Comparison of ENCODE assay signal across 20 cellular contexts in the genomic region with DNA sequence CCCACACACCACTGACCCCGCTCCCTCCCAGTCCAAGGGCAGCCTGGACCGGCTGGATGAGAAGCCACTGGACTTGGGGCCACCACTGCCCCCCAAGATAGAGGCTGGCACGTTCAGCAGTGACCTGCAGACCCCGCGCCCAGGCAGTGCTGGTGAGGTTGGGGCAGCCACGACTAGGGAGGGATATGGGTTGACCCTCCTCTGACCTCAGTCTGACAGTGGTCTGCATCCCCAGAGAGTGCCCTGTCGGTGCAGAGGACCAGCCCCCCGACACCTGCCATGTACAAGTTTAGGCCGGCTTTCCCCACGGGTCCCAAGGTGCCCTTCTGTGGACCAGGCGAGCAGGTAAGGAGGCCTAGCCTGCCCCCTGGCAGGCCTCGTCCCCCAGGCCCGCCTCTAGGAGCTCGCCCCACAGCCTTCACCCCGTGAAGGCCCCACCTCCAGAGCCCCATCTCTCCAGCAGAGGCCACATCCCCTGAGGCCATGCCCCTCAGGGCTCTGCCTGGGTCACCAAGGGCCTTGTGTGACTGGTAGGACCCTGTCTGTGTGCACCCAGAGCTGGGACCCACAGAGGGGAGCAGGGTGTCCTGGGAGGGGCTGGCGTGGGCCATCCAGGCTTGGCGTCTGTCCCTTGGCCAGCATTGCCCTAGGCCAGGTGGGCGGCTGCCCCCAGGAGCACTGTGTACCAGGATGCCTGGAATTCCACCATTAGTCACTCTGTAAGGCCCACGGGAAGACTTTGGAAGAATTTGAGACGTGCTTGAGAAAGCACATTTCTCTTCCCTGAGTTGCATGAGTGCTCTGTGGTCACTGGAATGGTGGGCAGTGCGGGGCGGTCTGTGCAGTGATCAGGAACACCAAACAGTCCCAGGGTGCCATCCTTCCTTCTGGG. TPM values are rescaled to one million over a fixed set of nuclear protein-coding genes. Genes with fewer than 3 reads are reported as not detected.
DNase-seq lines count a peak whose midpoint lies in the region; ATAC-seq and TF ChIP-seq lines count a peak whose summit lies in the region.
"Had no signal": no experiment of that assay in that cellular context is flagged by ENCODE, and none has a peak within 500 bp of the region (broad histone marks: within the 10 kb centered on the region; RNA-seq: fewer than 3 reads in every experiment).

No MANE protein-coding gene starts in this region.

- 80 to 83% methylated on average over 1 to 7 of the region's 22 CpGs for WGBS in esophagus squamous epithelium, 2 donors

- TF ChIP-seq CTCF in brain microvascular endothelial cell (IDR thresholded peaks at IDR 0.05; ENCODE audit: low read depth, low read length, missing control alignments) (no peak), esophagus squamous epithelium (IDR thresholded peaks at IDR 0.05) (no peak)

- DNase-seq in AG08396 (ENCODE audit: low spot score) (peak; percentile 82), HS-5 (ENCODE audit: low read depth) (peak; percentile 55), brain microvascular endothelial cell (peak; percentile 48), myocyte (ENCODE audit: low read depth) (peak; percentile 61), NCI-H1092 (lab: John Stamatoyannopoulos, UW) (no peak), NCI-H187 treated with DMSO at 0.1 percent for 48 hours (lab: John Stamatoyannopoulos, UW) (no peak), esophagus squamous epithelium (lab: John Stamatoyannopoulos, UW) (no peak)
- DNase-seq: activated CD4-positive, alpha-beta T cell treated with anti-CD3 and anti-CD28 coated beads for 36 hours; activated naive CD8-positive, alpha-beta T cell treated with anti-CD3 and anti-CD28 coated beads, Interleukin-2, amount 10 ng/mL, durations not matched to agents 7 days and 5 days; CD4-positive, CD25-positive, alpha-beta regulatory T cell; foreskin melanocyte; immature natural killer cell; NCI-H1105; NCI-H524; psoas muscle; T-helper 1 cell; upper lobe of right lung had no signal

- H3K27ac ChIP-seq in brain microvascular endothelial cell (peak overlapping the region; percentile 13), esophagus squamous epithelium (no peak overlapping the region)
- H3K27ac ChIP-seq: coronary artery, psoas muscle, upper lobe of right lung had no signal

- intact Hi-C loops in esophagus squamous epithelium (cut with DNase I) = no loop called here

- no peak for TF ChIP-seq POLR2A in esophagus squamous epithelium (IDR thresholded peaks at IDR 0.05)

- no peak for ATAC-seq in GM21515 (IDR thresholded peaks at IDR 0.05; ENCODE audit: unreplicated experiment)
- ATAC-seq: activated CD4-positive, alpha-beta T cell treated with anti-CD3 and anti-CD28 coated beads for 36 hours; psoas muscle; upper lobe of right lung had no signal

- no peaks in the 10 kb centered on the region for H3K9me3 ChIP-seq in esophagus squamous epithelium
- H3K9me3 ChIP-seq: psoas muscle, upper lobe of right lung had no signal

- H3K4me3 ChIP-seq in brain microvascular endothelial cell (ENCODE audit: low read depth, low read length) (no peak overlapping the region), esophagus squamous epithelium (no peak overlapping the region)
- H3K4me3 ChIP-seq: coronary artery, psoas muscle, upper lobe of right lung had no signal

- in situ Hi-C loops in brain microvascular endothelial cell (cut with HindIII; ENCODE audit: low pct_ligation_motif_present, low sequenced_read_pairs) = no loop called here

- H3K27me3 ChIP-seq in brain microvascular endothelial cell (replicated peaks) = no peaks in the 10 kb centered on the region
- H3K27me3 ChIP-seq in esophagus squamous epithelium = no peaks in the 10 kb centered on the region
- H3K27me3 ChIP-seq: upper lobe of right lung had no signal

- peaks cover 23% of the 10 kb centered on the region for H3K36me3 ChIP-seq in brain microvascular endothelial cell (replicated peaks)
- H3K36me3 ChIP-seq in esophagus squamous epithelium = peaks cover 0 to 70% (median 4%) of the 10 kb centered on the region in 3 donors
- H3K36me3 ChIP-seq: upper lobe of right lung had no signal

- peaks cover 16 to 31% (median 18%) of the 10 kb centered on the region in 3 donors for H3K4me1 ChIP-seq in esophagus squamous epithelium

RNA-seq across cellular contexts. Expression of gene CCDC188, which starts 9.4 kb away (rescaled TPM):
- total RNA-seq in myocyte (0.40 and 2.2 TPM in 2 replicates), esophagus squamous epithelium (1 to 10 TPM in 1 of 4 donors, not detected in 3; 2.1 TPM)
- 0.62 TPM for polyA plus RNA-seq in myocyte (2012)
- total RNA-seq: activated CD4-positive, alpha-beta T cell treated with anti-CD3 and anti-CD28 coated beads for 36 hours; H1 had no signal
- polyA plus RNA-seq: CD4-positive, CD25-positive, alpha-beta regulatory T cell; H1 had no signal

RNA-seq across cellular contexts. Expression of gene ZDHHC8, which starts 9.8 kb away (rescaled TPM):
- total RNA-seq in myocyte (13.7 and 15.6 TPM in 2 replicates), esophagus squamous epithelium (10 to 100 TPM; 14.7 to 22.9 (median 18.6) TPM)
- polyA plus RNA-seq in myocyte (2012) = 58.0 TPM

RNA-seq across cellular contexts. Expression of gene TRMT2A, which starts 24.4 kb away (rescaled TPM):
- total RNA-seq in myocyte (62.7 and 79.7 TPM in 2 replicates), esophagus squamous epithelium (10 to 100 TPM; 30.9 to 58.6 (median 41.3) TPM)
- 55.5 TPM for polyA plus RNA-seq in myocyte (2012)

RNA-seq across cellular contexts. Expression of gene RANBP1, which starts 25.5 kb away (rescaled TPM):
- total RNA-seq in myocyte (214 and 239 TPM in 2 replicates), esophagus squamous epithelium (100 to 1,000 TPM; 178 to 358 (median 212) TPM)
- 96.5 TPM for polyA plus RNA-seq in myocyte (2012)

Comparison
In these comparisons a context has a peak if more than half of its experiments do, and no peak if none do; other contexts are left out.
1. DNase-seq: peak in AG08396 (single experiment), HS-5 (single experiment), brain microvascular endothelial cell (single experiment) and myocyte (single experiment); none in NCI-H1092 (single experiment), NCI-H187 treated with DMSO at 0.1 percent for 48 hours (single experiment) and esophagus squamous epithelium (single experiment).